7 cellular contexts compared by ENCODE assay signal in genomic region chr16:18902778-18903177, GRCh38. TPM values are rescaled to one million over a fixed set of nuclear protein-coding genes. Genes with fewer than 3 reads are reported as not detected.
DNase-seq lines count a peak whose midpoint lies in the region; ATAC-seq, FAIRE-seq and TF ChIP-seq lines count a peak whose summit lies in the region.
"Not testable (repeated sequence)": the region's sequence is repeated elsewhere in the genome, so short reads cannot be mapped to it uniquely, and the experiment has no call there.

No MANE protein-coding gene starts in this region.

- H3K18ac ChIP-seq in trophoblast cell (ENCODE audit: low read length) = not testable (repeated sequence)

- not testable (repeated sequence) for H2BK12ac ChIP-seq in trophoblast cell (ENCODE audit: low read length)

- peak overlapping the region; percentile 58 for H3K4me2 ChIP-seq in OCI-LY7 (ENCODE audit: low read length)
- not testable (repeated sequence) for H3K4me2 ChIP-seq in HepG2 (ENCODE audit: low read depth, low read length); trophoblast cell (ENCODE audit: low read length)

- peak overlapping the region in 2 of 7 donors; percentile 22 to 36 for H3K4me3 Mint-ChIP-seq in CD8-positive, alpha-beta memory T cell
- not testable (repeated sequence) for H3K4me3 Mint-ChIP-seq in activated T-cell treated with anti-CD3 and anti-CD28 coated beads, Interleukin-2, amount 50 U/mL, for 24 hours; activated naive CD8-positive, alpha-beta T cell treated with anti-CD3 and anti-CD28 coated beads for 36 hours; stimulated activated naive CD8-positive, alpha-beta T cell treated with anti-CD3 and anti-CD28 coated beads, Interleukin-15, Interleukin-2, amounts not matched to agents 100 ng/mL and 50 ng/mL, for 24 hours

- not testable (repeated sequence) for H3K79me1 ChIP-seq in trophoblast cell (ENCODE audit: low read length)

- not testable (repeated sequence) for H4K20me1 ChIP-seq in OCI-LY7 (ENCODE audit: insufficient read depth, low read length)
- H4K20me1 ChIP-seq in HepG2 (ENCODE audit: insufficient read depth, low read length) = peaks cover 26% of the 10 kb centered on the region

- not testable (repeated sequence) for TF ChIP-seq POLR2A in HepG2 (IDR thresholded peaks at IDR 0.05; ENCODE audit: insufficient read depth in 1 of 2, low read depth in 2 of 2, low read length in 2 of 2)

- CTCF ChIA-PET in CD8-positive, alpha-beta memory T cell (lab: Charles Lee) = interaction anchor here (1.0 kb wide), 1 partner anchor 981 kb away, joined by 3 read pairs; no protein-coding TSS in a partner anchor
- CTCF ChIA-PET in OCI-LY7 (lab: Charles Lee; ENCODE audit: unreplicated experiment); HepG2 (lab: Yijun Ruan, JAX; ENCODE audit: low intra/inter-chr PET ratio, low total read pairs): not testable (repeated sequence)

- not testable (repeated sequence) for TF ChIP-seq EP300 in HepG2 (IDR thresholded peaks at IDR 0.05; ENCODE audit: low read depth in 2 of 2, low read length in 2 of 2); HepG2 (CRISPR knock-in tag; IDR thresholded peaks at IDR 0.05; ENCODE audit: borderline replicate concordance)

- ATAC-seq in HepG2 = not testable (repeated sequence)

- H3K4me3 ChIP-seq in CD8-positive, alpha-beta memory T cell (ENCODE audit: low read length); OCI-LY7 (ENCODE audit: low read depth, low read length, poor library complexity, severe bottlenecking); HepG2 (replicated peaks in 1 of 3; ENCODE audit: insufficient read depth in 1 of 3, low read depth in 2 of 3, low read length in 3 of 3); trophoblast cell (ENCODE audit: low read depth, low read length): not testable (repeated sequence)

- H3K23ac ChIP-seq in trophoblast cell (ENCODE audit: low read length) = not testable (repeated sequence)

- H3K9me3 Mint-ChIP-seq in CD8-positive, alpha-beta memory T cell; activated T-cell treated with anti-CD3 and anti-CD28 coated beads, Interleukin-2, amount 50 U/mL, for 24 hours; activated naive CD8-positive, alpha-beta T cell treated with anti-CD3 and anti-CD28 coated beads for 36 hours; stimulated activated naive CD8-positive, alpha-beta T cell treated with anti-CD3 and anti-CD28 coated beads, Interleukin-15, Interleukin-2, amounts not matched to agents 100 ng/mL and 50 ng/mL, for 24 hours: not testable (repeated sequence)

- peak overlapping the region in 7 of 8 donors; percentile 22 to 86 (median 79) for H3K27ac Mint-ChIP-seq in CD8-positive, alpha-beta memory T cell
- peak overlapping the region; percentile 42 for H3K27ac Mint-ChIP-seq in activated T-cell treated with anti-CD3 and anti-CD28 coated beads, Interleukin-2, amount 50 U/mL, for 24 hours
- peak overlapping the region; percentile 25 for H3K27ac Mint-ChIP-seq in activated naive CD8-positive, alpha-beta T cell treated with anti-CD3 and anti-CD28 coated beads for 36 hours
- H3K27ac Mint-ChIP-seq in stimulated activated naive CD8-positive, alpha-beta T cell treated with anti-CD3 and anti-CD28 coated beads, Interleukin-15, Interleukin-2, amounts not matched to agents 100 ng/mL and 50 ng/mL, for 24 hours = peak overlapping the region; percentile 24

- not testable (repeated sequence) for TF ChIP-seq RAD21 in HepG2 (CRISPR knock-in tag; IDR thresholded peaks at IDR 0.05)

- not testable (repeated sequence) for BruUV-seq in OCI-LY7 (replicated peaks; lab: Mats Ljungman, UMichigan); HepG2 (replicated peaks; lab: Mats Ljungman, UMichigan)

- H4K8ac ChIP-seq in trophoblast cell (ENCODE audit: low read depth, low read length) = not testable (repeated sequence)

- H2AK5ac ChIP-seq in trophoblast cell (ENCODE audit: low read length) = not testable (repeated sequence)

- H2BK5ac ChIP-seq in trophoblast cell (ENCODE audit: low read depth, low read length, poor library complexity) = not testable (repeated sequence)

- H3K36me3 Mint-ChIP-seq in CD8-positive, alpha-beta memory T cell; activated naive CD8-positive, alpha-beta T cell treated with anti-CD3 and anti-CD28 coated beads for 36 hours: not testable (repeated sequence)
- peaks cover 37% of the 10 kb centered on the region for H3K36me3 Mint-ChIP-seq in activated T-cell treated with anti-CD3 and anti-CD28 coated beads, Interleukin-2, amount 50 U/mL, for 24 hours (ENCODE audit: low read depth)
- H3K36me3 Mint-ChIP-seq in stimulated activated naive CD8-positive, alpha-beta T cell treated with anti-CD3 and anti-CD28 coated beads, Interleukin-15, Interleukin-2, amounts not matched to agents 100 ng/mL and 50 ng/mL, for 24 hours (ENCODE audit: low read depth) = peaks cover 18% of the 10 kb centered on the region

- not testable (repeated sequence) for H3K9me2 ChIP-seq in OCI-LY7 (ENCODE audit: insufficient read depth, low read length)

- in situ Hi-C loops in HepG2 (cut with HindIII; ENCODE audit: extremely low pct_ligation_motif_present, low pct_unique_long_range_greater_than_20kb) = loop anchor here (10.0 kb wide), 1 partner anchor 62 kb away; no protein-coding TSS in a partner anchor

- not testable (repeated sequence) for H4K12ac ChIP-seq in trophoblast cell (ENCODE audit: low read depth, low read length)

- H3K9ac ChIP-seq in HepG2 (ENCODE audit: insufficient read depth, low read depth, low read length); trophoblast cell (ENCODE audit: low read length): not testable (repeated sequence)

- not testable (repeated sequence) for H3K14ac ChIP-seq in trophoblast cell (ENCODE audit: low read length)

- not testable (repeated sequence) for DNase-seq in CD8-positive, alpha-beta memory T cell; OCI-LY7 (ENCODE audit: low spot score); activated T-cell treated with anti-CD3 and anti-CD28 coated beads, Interleukin-2, amount 50 U/mL, for 24 hours; activated naive CD8-positive, alpha-beta T cell treated with anti-CD3 and anti-CD28 coated beads for 36 hours; HepG2 (ENCODE audit: low spot score)
- DNase-seq in trophoblast cell = peak in 1 of 2 donors; percentile 33

- 94% methylated on average over 7 of the region's 7 CpGs for WGBS in HepG2 (ENCODE audit: low lambda C conversion rate)
- WGBS in trophoblast cell (ENCODE audit: extremely low coverage, insufficient coverage, insufficient read length) = no CpG with 5 or more reads among the region's 7 CpGs

- not testable (repeated sequence) for H3K27me3 ChIP-seq in CD8-positive, alpha-beta memory T cell (ENCODE audit: insufficient read depth, low read length, poor library complexity, severe bottlenecking); HepG2 (ENCODE audit: control insufficient read depth in 1 of 2, insufficient read depth in 2 of 2, low read length in 2 of 2); trophoblast cell (ENCODE audit: insufficient read depth, low read length)

- H3K79me2 ChIP-seq in OCI-LY7 (ENCODE audit: insufficient read depth, low read depth, low read length) (peaks cover 98% of the 10 kb centered on the region), HepG2 (ENCODE audit: insufficient read depth, low read length) (peaks cover 80% of the 10 kb centered on the region)
- not testable (repeated sequence) for H3K79me2 ChIP-seq in trophoblast cell (ENCODE audit: control insufficient read depth, insufficient read depth, low read length, poor library complexity)

- POLR2A ChIA-PET in CD8-positive, alpha-beta memory T cell (lab: Charles Lee) = not testable (repeated sequence)
- POLR2A ChIA-PET in OCI-LY7 (lab: Charles Lee) = interaction anchor here (0.5 to 1.1 kb wide), 2 partner anchors 46 to 47 kb away, joined by 3 read pairs; no protein-coding TSS in a partner anchor
- POLR2A ChIA-PET in HepG2 (lab: Yijun Ruan, JAX) = interaction anchor here (2.0 kb wide), 1 partner anchor 101 kb away, joined by 8 read pairs; the partner anchor contains the start of gene ARL6IP1

- peak overlapping the region; percentile 36 for H3K4ac ChIP-seq in trophoblast cell (ENCODE audit: low read depth, low read length)

- FAIRE-seq in HepG2 (lab: Jason Lieb, UNC) = not testable (repeated sequence)

- intact Hi-C loops in OCI-LY7 (cut with micrococcal nuclease; ENCODE audit: unreplicated experiment); HepG2 (cut with micrococcal nuclease; ENCODE audit: unreplicated experiment): not testable (repeated sequence)

- peaks cover 11% of the 10 kb centered on the region for H3K4me1 ChIP-seq in CD8-positive, alpha-beta memory T cell (ENCODE audit: insufficient read depth, low read length)
- H3K4me1 ChIP-seq in OCI-LY7 (ENCODE audit: insufficient read depth, low read length, poor library complexity, severe bottlenecking) (peaks cover 65% of the 10 kb centered on the region), HepG2 (ENCODE audit: insufficient read depth, low read length) (peaks cover 35% of the 10 kb centered on the region)
- not testable (repeated sequence) for H3K4me1 ChIP-seq in trophoblast cell (ENCODE audit: control insufficient read depth in 1 of 2, insufficient read depth in 2 of 2, low read length in 2 of 2)

- H3K27ac ChIP-seq in CD8-positive, alpha-beta memory T cell (ENCODE audit: low read depth, low read length); HepG2 (ENCODE audit: extremely low read length, insufficient read depth, low read length); trophoblast cell (ENCODE audit: low read depth, low read length): not testable (repeated sequence)
- H3K27ac ChIP-seq in OCI-LY7 (ENCODE audit: low read depth, low read length, poor library complexity, severe bottlenecking) = peak overlapping the region; percentile 81

- H3K27me3 Mint-ChIP-seq in CD8-positive, alpha-beta memory T cell; activated T-cell treated with anti-CD3 and anti-CD28 coated beads, Interleukin-2, amount 50 U/mL, for 24 hours; activated naive CD8-positive, alpha-beta T cell treated with anti-CD3 and anti-CD28 coated beads for 36 hours; stimulated activated naive CD8-positive, alpha-beta T cell treated with anti-CD3 and anti-CD28 coated beads, Interleukin-15, Interleukin-2, amounts not matched to agents 100 ng/mL and 50 ng/mL, for 24 hours: not testable (repeated sequence)

- H2AFZ ChIP-seq in OCI-LY7 (ENCODE audit: low read length); HepG2 (ENCODE audit: low read length); trophoblast cell (ENCODE audit: insufficient read depth, low read length, poor library complexity): not testable (repeated sequence)

- H3K4me1 Mint-ChIP-seq in CD8-positive, alpha-beta memory T cell = peaks cover 52 to 74% (median 65%) of the 10 kb centered on the region in 3 donors
- H3K4me1 Mint-ChIP-seq in activated T-cell treated with anti-CD3 and anti-CD28 coated beads, Interleukin-2, amount 50 U/mL, for 24 hours (ENCODE audit: low read depth) = peaks cover 60% of the 10 kb centered on the region
- H3K4me1 Mint-ChIP-seq in activated naive CD8-positive, alpha-beta T cell treated with anti-CD3 and anti-CD28 coated beads for 36 hours = peaks cover 43% of the 10 kb centered on the region
- peaks cover 61% of the 10 kb centered on the region for H3K4me1 Mint-ChIP-seq in stimulated activated naive CD8-positive, alpha-beta T cell treated with anti-CD3 and anti-CD28 coated beads, Interleukin-15, Interleukin-2, amounts not matched to agents 100 ng/mL and 50 ng/mL, for 24 hours (ENCODE audit: low read depth)

- not testable (repeated sequence) for H2BK120ac ChIP-seq in trophoblast cell (ENCODE audit: insufficient read depth, low read length, poor library complexity)

- not testable (repeated sequence) for TF ChIP-seq CTCF in OCI-LY7 (conservative IDR thresholded peaks at IDR 0.05; ENCODE audit: low read length); HepG2 (CRISPR knock-in tag; IDR thresholded peaks at IDR 0.05)

- not testable (repeated sequence) for H3K9me3 ChIP-seq in CD8-positive, alpha-beta memory T cell (ENCODE audit: low read length); OCI-LY7 (ENCODE audit: low read length); HepG2 (ENCODE audit: low read length); trophoblast cell (ENCODE audit: insufficient read depth, low read depth, low read length)

- H4K91ac ChIP-seq in trophoblast cell (ENCODE audit: low read depth, low read length) = not testable (repeated sequence)

- H3K36me3 ChIP-seq in CD8-positive, alpha-beta memory T cell (ENCODE audit: insufficient read depth, low read length); OCI-LY7 (ENCODE audit: insufficient read depth, low read length); HepG2 (replicated peaks in 1 of 2; ENCODE audit: control insufficient read depth in 1 of 2, insufficient read depth in 2 of 2, low read length in 2 of 2); trophoblast cell (ENCODE audit: control insufficient read depth in 1 of 2, insufficient read depth in 2 of 2, low read length in 2 of 2): not testable (repeated sequence)

RNA-seq across cellular contexts. Expression of gene SMG1, which starts 23.4 kb away (rescaled TPM):
- total RNA-seq in CD8-positive, alpha-beta memory T cell = 10 to 100 TPM; 90.9 to 98.2 TPM
- polyA plus RNA-seq in CD8-positive, alpha-beta memory T cell = 17.8 TPM
- total RNA-seq in OCI-LY7 (2014; rRNA removed; shearing (Covaris generic)) = 87.5 and 106 TPM in 2 replicates
- total RNA-seq in OCI-LY7 (2022) (199 and 208 TPM in 2 replicates), HepG2 (2016; rRNA removed; fragmentation: Illumina TruSeq; extraction: Trizol) (53.7 and 72.7 TPM in 2 replicates)
- total RNA-seq in activated naive CD8-positive, alpha-beta T cell treated with anti-CD3 and anti-CD28 coated beads for 36 hours = 10 to 100 TPM; 78.9 to 91.3 TPM
- 52.2 and 56.7 TPM in 2 replicates for total RNA-seq in HepG2 (2016; cell fraction: cytosol; rRNA removed; fragmentation: Illumina TruSeq; extraction: Trizol; ENCODE audit: low read depth)
- total RNA-seq in HepG2 (2016; cell fraction: insoluble cytoplasmic fraction; rRNA removed; fragmentation: Illumina TruSeq; extraction: Trizol) = 50.1 and 65.9 TPM in 2 replicates
- total RNA-seq in HepG2 (2016; cell fraction: membrane; rRNA removed; fragmentation: Illumina TruSeq; extraction: Trizol) = 45.7 and 53.5 TPM in 2 replicates
- total RNA-seq in HepG2 (2016; cell fraction: nucleus; rRNA removed; fragmentation: Illumina TruSeq; extraction: Trizol) = 131 and 149 TPM in 2 replicates
- 39.1 and 48.7 TPM in 2 replicates for polyA plus RNA-seq in HepG2 (2011; rRNA removed)
- polyA plus RNA-seq in HepG2 (2011; cell fraction: cytosol; rRNA removed) = 16.8 and 24.6 TPM in 2 replicates
- 87.4 and 101 TPM in 2 replicates for polyA plus RNA-seq in HepG2 (2011; cell fraction: nucleus; rRNA removed)
- polyA plus RNA-seq in HepG2 (2012) = 39.6 and 43.6 TPM in 2 replicates
- polyA plus RNA-seq in HepG2 (2016; cell fraction: cytosol; fragmentation: Illumina TruSeq; extraction: Trizol; ENCODE audit: low read depth) = 2.1 and 2.8 TPM in 2 replicates
- polyA plus RNA-seq in HepG2 (2016; cell fraction: insoluble cytoplasmic fraction; fragmentation: Illumina TruSeq; extraction: Trizol; ENCODE audit: low read depth) = 29.8 and 31.4 TPM in 2 replicates
- 4.7 and 5.7 TPM in 2 replicates for polyA plus RNA-seq in HepG2 (2016; cell fraction: membrane; fragmentation: Illumina TruSeq; extraction: Trizol; ENCODE audit: low read depth)
- 100 and 114 TPM in 2 replicates for polyA plus RNA-seq in HepG2 (2016; cell fraction: nucleus; fragmentation: Illumina TruSeq; extraction: Trizol; ENCODE audit: insufficient read depth, low read depth)
- polyA minus RNA-seq in HepG2 (2011; rRNA and poly(A)+ RNA removed; ENCODE audit: low replicate concordance) = 109 and 150 TPM in 2 replicates
- 67.3 and 79.2 TPM in 2 replicates for polyA minus RNA-seq in HepG2 (2011; cell fraction: cytosol; rRNA and poly(A)+ RNA removed)
- 508 and 586 TPM in 2 replicates for polyA minus RNA-seq in HepG2 (2011; cell fraction: nucleus; rRNA and poly(A)+ RNA removed)
- polyA plus RNA-seq in trophoblast cell (2013) = 15.8 and 16.6 TPM in 2 replicates

Comparison
In these comparisons a context has a peak if more than half of its experiments do, and no peak if none do; other contexts are left out.
1. H3K27ac Mint-ChIP-seq: peak in every context shown above with its lines; median percentile 79 in CD8-positive, alpha-beta memory T cell; 42 in activated T-cell treated with anti-CD3 and anti-CD28 coated beads, Interleukin-2, amount 50 U/mL, for 24 hours; 25 in activated naive CD8-positive, alpha-beta T cell treated with anti-CD3 and anti-CD28 coated beads for 36 hours; 24 in stimulated activated naive CD8-positive, alpha-beta T cell treated with anti-CD3 and anti-CD28 coated beads, Interleukin-15, Interleukin-2, amounts not matched to agents 100 ng/mL and 50 ng/mL, for 24 hours.